Comparison of ENCODE assay signal across 9 cellular contexts in the genomic region with DNA sequence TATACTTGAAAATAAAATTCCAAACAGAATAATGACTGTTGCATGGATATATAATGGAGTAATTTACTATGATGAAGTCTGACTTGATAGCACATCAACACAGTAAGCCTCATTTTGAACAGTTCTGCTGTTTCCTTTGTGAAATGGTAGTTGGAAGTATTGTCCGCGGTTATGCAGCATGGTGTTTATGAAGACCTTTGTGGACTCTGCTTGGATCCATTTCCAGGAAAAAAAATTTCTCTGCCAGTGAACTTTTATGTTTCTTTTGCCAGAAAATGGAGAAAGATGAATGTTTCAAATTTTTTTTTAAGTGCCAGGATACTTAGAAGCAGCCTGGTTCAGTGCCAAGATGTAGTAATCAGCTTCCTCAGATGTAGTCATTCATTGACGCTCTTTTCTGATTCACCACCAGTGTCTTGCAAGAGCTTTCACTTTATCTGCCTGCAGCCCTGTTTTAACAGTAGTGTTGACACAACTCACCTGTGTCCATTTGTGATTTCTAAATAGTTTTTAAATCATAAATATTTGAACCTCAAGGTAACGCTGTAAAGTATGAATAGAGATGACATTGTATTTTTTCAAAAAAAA.
DNase-seq lines count a peak whose midpoint lies in the region; FAIRE-seq and TF ChIP-seq lines count a peak whose summit lies in the region.
"Had no signal": no experiment of that assay in that cellular context is flagged by ENCODE, and none has a peak within 500 bp of the region (broad histone marks: within the 10 kb centered on the region; RNA-seq: fewer than 3 reads in every experiment).

No MANE protein-coding gene starts in this region.

- H3K9me3 ChIP-seq in Caco-2 (peaks cover 36% of the 10 kb centered on the region; the same call in 1 of the 2 replicates), MG63 (peaks cover 2% of the 10 kb centered on the region; the same call in 1 of the 2 replicates)

- no peaks in the 10 kb centered on the region for H3K27me3 ChIP-seq in Caco-2 (replicated peaks; ENCODE audit: control insufficient read depth, insufficient read depth, low read length)
- H3K27me3 ChIP-seq in MG63, result no peaks in the 10 kb centered on the region
- no peaks in the 10 kb centered on the region for H3K27me3 ChIP-seq in bronchial epithelial cell (ENCODE audit: control insufficient read depth, insufficient read depth, low read length)

- H3K4me1 ChIP-seq in Caco-2, result peaks cover 43% of the 10 kb centered on the region

- intact Hi-C loops in Caco-2 (cut with micrococcal nuclease; ENCODE audit: unreplicated experiment), result no loop called here

- H3K36me3 Mint-ChIP-seq in Caco-2 (ENCODE audit: insufficient read depth, unreplicated experiment), result no peaks in the 10 kb centered on the region
- H3K36me3 Mint-ChIP-seq: activated naive CD4-positive, alpha-beta T cell treated with anti-CD3 and anti-CD28 coated beads, Interleukin-2, amount 50 U/mL, for 24 hours had no signal

- peaks cover 35% of the 10 kb centered on the region for H3K9me3 Mint-ChIP-seq in Caco-2 (ENCODE audit: unreplicated experiment)
- H3K9me3 Mint-ChIP-seq: activated naive CD4-positive, alpha-beta T cell treated with anti-CD3 and anti-CD28 coated beads, Interleukin-2, amount 50 U/mL, for 24 hours had no signal

- DNase-seq in Caco-2 (peak in 1 of 2 experiments; percentile 50), MG63 (peak; percentile 21), bronchial epithelial cell (ENCODE audit: low read depth) (peak; percentile 98), medulla oblongata (ENCODE audit: extremely low spot score) (peak; percentile 42), NCI-H526 (lab: John Stamatoyannopoulos, UW) (no peak), LoVo (ENCODE audit: low spot score) (no peak), putamen (ENCODE audit: low spot score) (no peak), GM19238 (ENCODE audit: insufficient read length, low spot score) (no peak)

- POLR2A ChIA-PET in Caco-2 (lab: Charles Lee), result no interaction called here

- no peaks in the 10 kb centered on the region for H3K27me3 Mint-ChIP-seq in Caco-2 (ENCODE audit: insufficient read depth, unreplicated experiment)
- H3K27me3 Mint-ChIP-seq: activated naive CD4-positive, alpha-beta T cell treated with anti-CD3 and anti-CD28 coated beads, Interleukin-2, amount 50 U/mL, for 24 hours had no signal

- H3K4me1 Mint-ChIP-seq in Caco-2 (ENCODE audit: low read depth, unreplicated experiment), result peaks cover 21% of the 10 kb centered on the region

- H3K36me3 ChIP-seq in Caco-2 (ENCODE audit: control insufficient read depth, insufficient read depth, low read length), result no peaks in the 10 kb centered on the region
- H3K36me3 ChIP-seq in MG63, result no peaks in the 10 kb centered on the region
- no peaks in the 10 kb centered on the region for H3K36me3 ChIP-seq in bronchial epithelial cell (ENCODE audit: control insufficient read depth, insufficient read depth, low read length)

- no TSS peak for BruUV-seq in Caco-2 (replicated peaks; lab: Mats Ljungman, UMichigan)

- no peak for TF ChIP-seq CTCF in Caco-2 (IDR thresholded peaks at IDR 0.05; ENCODE audit: insufficient read depth in 1 of 2, low read depth in 1 of 2, low read length in 1 of 2, severe bottlenecking in 1 of 2, unreplicated experiment in 1 of 2)
- no peak for TF ChIP-seq CTCF in bronchial epithelial cell (IDR thresholded peaks at IDR 0.05; ENCODE audit: insufficient read depth, low read length, severe bottlenecking)

- peak overlapping the region; percentile 40 for H3K27ac Mint-ChIP-seq in Caco-2 (ENCODE audit: unreplicated experiment)
- H3K27ac Mint-ChIP-seq: activated naive CD4-positive, alpha-beta T cell treated with anti-CD3 and anti-CD28 coated beads, Interleukin-2, amount 50 U/mL, for 24 hours had no signal

- CTCF ChIA-PET in Caco-2 (lab: Charles Lee), result interaction anchor here (0.7 kb wide), 1 partner anchor 72 kb away, joined by 6 read pairs; no protein-coding TSS in a partner anchor

- H3K4me3 ChIP-seq in Caco-2 (ENCODE audit: low read depth, low read length) (no peak overlapping the region), MG63 (no peak overlapping the region), bronchial epithelial cell (ENCODE audit: low read depth, low read length) (no peak overlapping the region)

- peak; percentile 62 for FAIRE-seq in bronchial epithelial cell (lab: Jason Lieb, UNC)

- peak overlapping the region; percentile 46 for H3K4me3 Mint-ChIP-seq in Caco-2 (ENCODE audit: unreplicated experiment)
- H3K4me3 Mint-ChIP-seq: activated naive CD4-positive, alpha-beta T cell treated with anti-CD3 and anti-CD28 coated beads, Interleukin-2, amount 50 U/mL, for 24 hours had no signal

Comparison
In these comparisons a context has a peak if more than half of its experiments do, and no peak if none do; other contexts are left out.
1. DNase-seq: peak in MG63 (single experiment), bronchial epithelial cell (single experiment) and medulla oblongata (single experiment); none in NCI-H526 (0 of 2), LoVo (single experiment), putamen (single experiment) and GM19238 (single experiment).